9 cellular contexts compared by ENCODE assay signal in the genomic region with DNA sequence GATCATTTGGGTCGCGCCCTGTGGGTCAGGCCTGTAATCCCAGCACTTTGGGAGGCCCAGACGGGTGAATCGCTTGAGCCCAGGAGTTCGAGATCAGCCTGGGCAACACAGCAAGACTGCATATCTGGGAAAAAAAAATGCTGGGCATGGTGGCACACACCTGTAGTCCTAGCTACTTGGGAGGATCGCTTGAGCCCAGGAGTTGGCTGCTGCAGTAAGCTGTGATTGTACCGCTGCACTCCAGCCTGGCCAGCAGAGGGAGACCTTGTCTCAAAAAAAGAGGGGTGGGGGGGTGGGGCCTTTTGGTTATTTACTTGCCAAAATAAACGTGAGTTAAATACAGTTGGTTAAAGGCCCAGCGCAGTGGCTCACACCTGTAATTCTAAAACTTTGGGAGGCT. TPM values are rescaled to one million over a fixed set of nuclear protein-coding genes. Genes with fewer than 3 reads are reported as not detected.
DNase-seq lines count a peak whose midpoint lies in the region; ATAC-seq and TF ChIP-seq lines count a peak whose summit lies in the region.
"Had no signal": no experiment of that assay in that cellular context is flagged by ENCODE, and none has a peak within 500 bp of the region (broad histone marks: within the 10 kb centered on the region; RNA-seq: fewer than 3 reads in every experiment).

No MANE protein-coding gene starts in this region.

- H3K4me1 Mint-ChIP-seq in stimulated activated effector memory CD8-positive, alpha-beta T cell treated with anti-CD3 and anti-CD28 coated beads, Interleukin-12 subunit alpha, Interleukin-12 subunit beta, amount 100 ng/mL, for 72 hours = no peaks in the 10 kb centered on the region

- peak; percentile 24 for TF ChIP-seq CTCF in choroid plexus epithelial cell (conservative IDR thresholded peaks at IDR 0.05; ENCODE audit: low read depth, low read length)

- peaks cover 9% of the 10 kb centered on the region for H3K9me3 Mint-ChIP-seq in stimulated activated effector memory CD8-positive, alpha-beta T cell treated with anti-CD3 and anti-CD28 coated beads, Interleukin-12 subunit alpha, Interleukin-12 subunit beta, amount 100 ng/mL, for 72 hours

- H3K36me3 Mint-ChIP-seq in stimulated activated effector memory CD8-positive, alpha-beta T cell treated with anti-CD3 and anti-CD28 coated beads, Interleukin-12 subunit alpha, Interleukin-12 subunit beta, amount 100 ng/mL, for 72 hours = no peaks in the 10 kb centered on the region
- H3K36me3 Mint-ChIP-seq: CD4-positive, CD25-positive, alpha-beta regulatory T cell had no signal

- DNase-seq in activated T-cell treated with anti-CD3 and anti-CD28 coated beads for 48 hours (ENCODE audit: low read depth) = peak; percentile 20
- no peak for DNase-seq in activated T-cell treated with anti-CD3 and anti-CD28 coated beads for 4 hours
- peak; percentile 77 for DNase-seq in RKO (ENCODE audit: low spot score)
- peak; percentile 34 for DNase-seq in choroid plexus epithelial cell (ENCODE audit: low read depth)
- DNase-seq in stimulated activated effector memory CD8-positive, alpha-beta T cell treated with anti-CD3 and anti-CD28 coated beads, Interleukin-12 subunit alpha, Interleukin-12 subunit beta, amount 100 ng/mL, for 72 hours (ENCODE audit: low spot score in 2 of 2) = peak in 1 of 2 donors; percentile 60
- no peak for DNase-seq in mucosa of gallbladder (ENCODE audit: low spot score)
- no peak for DNase-seq in NCI-H345 treated with DMSO at 0.1 percent for 48 hours (lab: John Stamatoyannopoulos, UW; ENCODE audit: unreplicated experiment)

- no peak overlapping the region for H3K27ac Mint-ChIP-seq in stimulated activated effector memory CD8-positive, alpha-beta T cell treated with anti-CD3 and anti-CD28 coated beads, Interleukin-12 subunit alpha, Interleukin-12 subunit beta, amount 100 ng/mL, for 72 hours

- H3K4me3 Mint-ChIP-seq in stimulated activated effector memory CD8-positive, alpha-beta T cell treated with anti-CD3 and anti-CD28 coated beads, Interleukin-12 subunit alpha, Interleukin-12 subunit beta, amount 100 ng/mL, for 72 hours = no peak overlapping the region

- ATAC-seq in stimulated activated effector memory CD8-positive, alpha-beta T cell treated with anti-CD3 and anti-CD28 coated beads, Interleukin-12 subunit alpha, Interleukin-12 subunit beta, amount 100 ng/mL, for 72 hours = peak; percentile 59
- ATAC-seq in HG03139 (IDR thresholded peaks at IDR 0.05; ENCODE audit: unreplicated experiment) = no peak

- no peak overlapping the region for H3K4me3 ChIP-seq in choroid plexus epithelial cell (ENCODE audit: low read depth, low read length)

RNA-seq across cellular contexts. Expression of gene ZNF544, which starts 9.8 kb away (rescaled TPM):
- 30.4 TPM for total RNA-seq in mucosa of gallbladder

RNA-seq across cellular contexts. Expression of gene ZNF274, which starts 36.0 kb away (rescaled TPM):
- 33.8 TPM for total RNA-seq in mucosa of gallbladder

RNA-seq across cellular contexts. Expression of gene ZNF8, which starts 59.9 kb away (rescaled TPM):
- total RNA-seq in mucosa of gallbladder = 6.1 TPM

Comparison
In these comparisons a context has a peak if more than half of its experiments do, and no peak if none do; other contexts are left out.
1. DNase-seq: peak in activated T-cell treated with anti-CD3 and anti-CD28 coated beads for 48 hours (single experiment), RKO (single experiment) and choroid plexus epithelial cell (single experiment); none in activated T-cell treated with anti-CD3 and anti-CD28 coated beads for 4 hours (single experiment), mucosa of gallbladder (single experiment) and NCI-H345 treated with DMSO at 0.1 percent for 48 hours (single experiment).